Comparison of ENCODE assay signal across 17 cellular contexts in genomic region chr3:152321321-152321720, GRCh38. TPM values are rescaled to one million over a fixed set of nuclear protein-coding genes. Genes with fewer than 3 reads are reported as not detected.
DNase-seq lines count a peak whose midpoint lies in the region; ATAC-seq, FAIRE-seq and TF ChIP-seq lines count a peak whose summit lies in the region.
"Had no signal": no experiment of that assay in that cellular context is flagged by ENCODE, and none has a peak within 500 bp of the region (broad histone marks: within the 10 kb centered on the region; RNA-seq: fewer than 3 reads in every experiment).

No MANE protein-coding gene starts in this region.

- intact Hi-C loops in endothelial cell of umbilical vein (cut with micrococcal nuclease) = no loop called here

- POLR2A ChIA-PET in endothelial cell of umbilical vein (lab: Charles Lee) = interaction anchor here (1.4 to 1.5 kb wide), 2 partner anchors 21 to 53 kb away, joined by 3 to 8 read pairs; partner anchors contain the start of gene MBNL1

- peaks cover 78% of the 10 kb centered on the region for H3K4me1 Mint-ChIP-seq in stimulated activated effector memory CD8-positive, alpha-beta T cell treated with anti-CD3 and anti-CD28 coated beads, Interleukin-12 subunit alpha, Interleukin-12 subunit beta, amount 100 ng/mL, for 72 hours

- H3K9me1 ChIP-seq in endothelial cell of umbilical vein (replicated peaks; ENCODE audit: control insufficient read depth, extremely low read depth, insufficient read depth, low read length) = no peaks in the 10 kb centered on the region

- no peak for TF ChIP-seq CTCF in endothelial cell of umbilical vein (IDR thresholded peaks at IDR 0.05; ENCODE audit: extremely low read depth in 1 of 2, insufficient read depth in 1 of 2, low read depth in 1 of 2, low read length in 2 of 2)

- no TSS peak for BruUV-seq in endothelial cell of umbilical vein (replicated peaks; lab: Mats Ljungman, UMichigan)

- H3K4me3 ChIP-seq in SK-N-MC (no peak overlapping the region), endothelial cell of umbilical vein (replicated peaks in 1 of 3; ENCODE audit: insufficient read depth in 1 of 3, low read depth in 1 of 3, low read length in 3 of 3) (no peak overlapping the region)

- no peak overlapping the region for H3K9ac ChIP-seq in SK-N-MC (ENCODE audit: insufficient read length)
- peak overlapping the region; percentile 74 for H3K9ac ChIP-seq in endothelial cell of umbilical vein (replicated peaks; ENCODE audit: extremely low read depth, insufficient read depth, low read length)

- peaks cover 85% of the 10 kb centered on the region for H3K79me2 ChIP-seq in endothelial cell of umbilical vein (ENCODE audit: control insufficient read depth, insufficient read depth, low read length)

- H3K27ac ChIP-seq in SK-N-MC = peak overlapping the region; percentile 16
- H3K27ac ChIP-seq in endothelial cell of umbilical vein (ENCODE audit: insufficient read depth, low read depth, low read length) = peak overlapping the region; percentile 83
- H3K27ac ChIP-seq: 22Rv1 had no signal

- H3K36me3 Mint-ChIP-seq in stimulated activated effector memory CD8-positive, alpha-beta T cell treated with anti-CD3 and anti-CD28 coated beads, Interleukin-12 subunit alpha, Interleukin-12 subunit beta, amount 100 ng/mL, for 72 hours = peaks cover 77% of the 10 kb centered on the region

- peaks cover 91% of the 10 kb centered on the region for H3K4me1 ChIP-seq in endothelial cell of umbilical vein (ENCODE audit: control insufficient read depth, extremely low read depth, insufficient read depth, low read length)

- CTCF ChIA-PET in endothelial cell of umbilical vein (lab: Charles Lee) = interaction anchor here (0.6 to 1.8 kb wide), 2 partner anchors 10 to 11 kb away, joined by 3 to 8 read pairs; no protein-coding TSS in a partner anchor

- H3K27me3 ChIP-seq in endothelial cell of umbilical vein (ENCODE audit: control insufficient read depth in 2 of 2, insufficient read depth in 2 of 2, low read length in 2 of 2) = no peaks in the 10 kb centered on the region

- DNase-seq in NOMO-1 treated with DMSO at 0.1 percent for 48 hours (lab: John Stamatoyannopoulos, UW; ENCODE audit: unreplicated experiment) = peak; percentile 28
- DNase-seq in NOMO-1 treated with dmso at 0.1 percent for 144 hours (lab: John Stamatoyannopoulos, UW; ENCODE audit: unreplicated experiment) = no peak
- no peak for DNase-seq in SK-N-MC (ENCODE audit: low read depth, low spot score)
- no peak for DNase-seq in endothelial cell of umbilical vein (ENCODE audit: low read depth, low spot score)
- no peak for DNase-seq in stimulated activated effector memory CD8-positive, alpha-beta T cell treated with anti-CD3 and anti-CD28 coated beads, Interleukin-12 subunit alpha, Interleukin-12 subunit beta, amount 100 ng/mL, for 72 hours (ENCODE audit: low spot score in 2 of 2)
- no peak for DNase-seq in RPMI8226
- no peak for DNase-seq in NCI-H1694 (lab: John Stamatoyannopoulos, UW)
- DNase-seq: amniotic stem cell; DMS153; effector memory CD4-positive, alpha-beta T cell; H9; NCI-H187; NCI-H69; stimulated activated CD4-positive, alpha-beta T cell treated with anti-CD3 and anti-CD28 coated beads, Interleukin-1b, Interleukin-23, amount 100 ng/mL, for 48 hours had no signal

- no peak for FAIRE-seq in endothelial cell of umbilical vein (lab: Jason Lieb, UNC)

- H4K20me1 ChIP-seq in endothelial cell of umbilical vein (replicated peaks; ENCODE audit: control insufficient read depth, extremely low read depth, insufficient read depth, low read length) = no peaks in the 10 kb centered on the region

- peak overlapping the region; percentile 50 for H3K27ac Mint-ChIP-seq in stimulated activated effector memory CD8-positive, alpha-beta T cell treated with anti-CD3 and anti-CD28 coated beads, Interleukin-12 subunit alpha, Interleukin-12 subunit beta, amount 100 ng/mL, for 72 hours

- no peaks in the 10 kb centered on the region for H3K9me3 Mint-ChIP-seq in stimulated activated effector memory CD8-positive, alpha-beta T cell treated with anti-CD3 and anti-CD28 coated beads, Interleukin-12 subunit alpha, Interleukin-12 subunit beta, amount 100 ng/mL, for 72 hours

- H3K9me3 ChIP-seq in SK-N-MC (ENCODE audit: low read depth, low read length) (0 out of 2 replicates have a peak, but pooled peaks cover 2% of the 10 kb centered on the region), endothelial cell of umbilical vein (replicated peaks; ENCODE audit: control insufficient read depth, insufficient read depth, low read length) (no peaks in the 10 kb centered on the region)

- dilution Hi-C loops in endothelial cell of umbilical vein (cut with MboI; ENCODE audit: extremely low pct_ligation_motif_present, low sequenced_read_pairs) = no loop called here

- H3K4me2 ChIP-seq in endothelial cell of umbilical vein (ENCODE audit: insufficient read depth, low read length) = peak overlapping the region; percentile 65

- no peak overlapping the region for H2AFZ ChIP-seq in endothelial cell of umbilical vein (ENCODE audit: low read depth, low read length)

- TF ChIP-seq POLR2A in endothelial cell of umbilical vein (IDR thresholded peaks at IDR 0.05; ENCODE audit: low read depth, low read length) = no peak

- ATAC-seq in stimulated activated effector memory CD8-positive, alpha-beta T cell treated with anti-CD3 and anti-CD28 coated beads, Interleukin-12 subunit alpha, Interleukin-12 subunit beta, amount 100 ng/mL, for 72 hours = no peak
- no peak for ATAC-seq in GM19035 (IDR thresholded peaks at IDR 0.05; ENCODE audit: unreplicated experiment)
- ATAC-seq: left lobe of liver had no signal

- H3K4me3 Mint-ChIP-seq in stimulated activated effector memory CD8-positive, alpha-beta T cell treated with anti-CD3 and anti-CD28 coated beads, Interleukin-12 subunit alpha, Interleukin-12 subunit beta, amount 100 ng/mL, for 72 hours = peak overlapping the region; percentile 42
- H3K4me3 Mint-ChIP-seq: H9 had no signal

- peaks cover 42% of the 10 kb centered on the region for H3K36me3 ChIP-seq in SK-N-MC (ENCODE audit: insufficient read depth, low read length)
- H3K36me3 ChIP-seq in endothelial cell of umbilical vein (ENCODE audit: control insufficient read depth in 2 of 2, extremely low read depth in 1 of 2, insufficient read depth in 2 of 2, low read length in 2 of 2) = no peaks in the 10 kb centered on the region

TF ChIP-seq in endothelial cell of umbilical vein, 7 proteins besides CTCF, POLR2A, EP300 and RAD21:
- TF ChIP-seq JUN (IDR thresholded peaks at IDR 0.05; ENCODE audit: borderline replicate concordance, insufficient read depth, insufficient read length, low read depth) = no peak
- TF ChIP-seq MAX (IDR thresholded peaks at IDR 0.05; ENCODE audit: insufficient read depth, insufficient read length) = no peak
- TF ChIP-seq EZH2 (IDR thresholded peaks at IDR 0.05; ENCODE audit: borderline replicate concordance, low read depth, low read length, severe bottlenecking) = no peak
- TF ChIP-seq POLR2AphosphoS5 (IDR thresholded peaks at IDR 0.05; ENCODE audit: insufficient read depth, low read depth, low read length) = no peak
- TF ChIP-seq GATA2 (IDR thresholded peaks at IDR 0.05; ENCODE audit: insufficient read depth, insufficient read length, low read depth, low read length) = no peak
- TF ChIP-seq MYC (IDR thresholded peaks at IDR 0.05; ENCODE audit: low read depth, low read length) = no peak
- TF ChIP-seq FOS (IDR thresholded peaks at IDR 0.05; ENCODE audit: borderline replicate concordance, insufficient read depth, low read length) = no peak

RNA-seq across cellular contexts. Expression of gene MBNL1, which starts 52.6 kb away (rescaled TPM):
- total RNA-seq in endothelial cell of umbilical vein = 362 and 385 TPM in 2 replicates
- 151 and 179 TPM in 2 replicates for polyA plus RNA-seq in endothelial cell of umbilical vein
- 158 and 192 TPM in 2 replicates for polyA plus RNA-seq in endothelial cell of umbilical vein (2011; cell fraction: cytosol; rRNA removed)
- 245 and 296 TPM in 2 replicates for polyA plus RNA-seq in endothelial cell of umbilical vein (2011; cell fraction: nucleus; rRNA removed)
- 100 and 148 TPM in 2 replicates for polyA plus RNA-seq in endothelial cell of umbilical vein (2012)
- polyA minus RNA-seq in endothelial cell of umbilical vein = 604 and 704 TPM in 2 replicates
- 107 TPM for polyA minus RNA-seq in endothelial cell of umbilical vein (2011; cell fraction: cytosol; rRNA and poly(A)+ RNA removed)
- polyA minus RNA-seq in endothelial cell of umbilical vein (2011; cell fraction: nucleus; rRNA and poly(A)+ RNA removed) = 897 and 1,083 TPM in 2 replicates
